ENCODE assay signal across 8 cellular contexts in the genomic region with DNA sequence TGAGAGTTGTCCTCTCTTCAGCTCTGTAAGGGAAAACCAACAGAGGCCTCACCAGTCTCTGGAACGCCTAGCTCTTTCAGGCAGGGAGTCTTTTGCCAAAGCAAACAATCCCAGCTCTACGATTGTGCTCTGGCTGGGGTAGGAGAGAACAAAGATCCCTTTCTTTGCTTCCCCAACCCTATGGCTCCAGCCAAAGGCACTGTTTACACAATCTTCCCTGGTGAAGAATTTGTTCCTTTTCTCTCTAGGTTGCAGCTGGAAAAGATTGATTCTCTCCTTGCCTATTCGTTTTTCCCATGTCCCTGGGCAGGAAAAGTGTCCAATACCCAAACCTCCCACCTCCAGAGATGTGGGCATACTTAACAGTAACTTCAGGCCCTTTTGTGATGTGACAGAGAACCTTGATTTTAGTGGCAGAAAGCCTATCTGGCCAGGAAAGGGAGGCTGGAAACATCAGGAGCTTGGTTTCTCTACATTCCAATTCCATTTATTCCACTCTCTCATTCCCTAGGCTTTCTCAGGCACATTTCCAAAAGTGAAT. TPM values are rescaled to one million over a fixed set of nuclear protein-coding genes. Genes with fewer than 3 reads are reported as not detected.
A peak's percentile ranks its signal among the peaks of the same experiment; 100 is the strongest.
DNase-seq lines count a peak whose midpoint lies in the region; TF ChIP-seq lines count a peak whose summit lies in the region.

No MANE protein-coding gene starts in this region.

- peaks cover 12% of the 10 kb centered on the region for H3K4me1 ChIP-seq in iPS-18a (ENCODE audit: control insufficient read depth, low read depth, low read length)

- no peaks in the 10 kb centered on the region for H3K9me3 ChIP-seq in iPS-18a (ENCODE audit: control insufficient read depth, low read depth, low read length)

- DNase-seq in LoVo (ENCODE audit: low spot score) (peak; percentile 88), astrocyte of the cerebellum (ENCODE audit: low read depth) (peak; percentile 88), T1000 (lab: John Stamatoyannopoulos, UW) (no peak), mesenteric fat pad (ENCODE audit: low spot score) (no peak), glomerular visceral epithelial cell (ENCODE audit: extremely low spot score) (no peak)
- DNase-seq in activated CD4-positive, alpha-beta T cell treated with anti-CD3 and anti-CD28 coated beads for 4 hours, result no peak

- no peaks in the 10 kb centered on the region for H3K36me3 ChIP-seq in iPS-18a (ENCODE audit: control insufficient read depth, low read depth, low read length)

- H3K9ac ChIP-seq in iPS-18a (ENCODE audit: low read length), result peak overlapping the region; percentile 8

- in situ Hi-C loops in astrocyte of the cerebellum (cut with HindIII; ENCODE audit: low sequenced_read_pairs), result loop anchor here (25.0 kb wide), 1 partner anchor 97 kb away; no protein-coding TSS in a partner anchor

- no peak overlapping the region for H3K4me3 ChIP-seq in astrocyte of the cerebellum (ENCODE audit: low read depth, low read length)
- no peak overlapping the region for H3K4me3 ChIP-seq in iPS-18a (ENCODE audit: low read length)
- no peak overlapping the region for H3K4me3 ChIP-seq in skin epidermis

- H3K27me3 ChIP-seq in iPS-18a (ENCODE audit: control insufficient read depth, insufficient read depth, low read length), result no peaks in the 10 kb centered on the region

- TF ChIP-seq CTCF in astrocyte of the cerebellum (IDR thresholded peaks at IDR 0.05; ENCODE audit: low read depth, low read length, missing control alignments), result no peak

- peak overlapping the region; percentile 4 for H3K27ac ChIP-seq in iPS-18a (ENCODE audit: low read length)
- H3K27ac ChIP-seq in skin epidermis, result peak overlapping the region in 20 of 21 experiments; percentile 10 to 86 (median 78)

RNA-seq across cellular contexts. Expression of gene ATP5MC2, which starts 16.8 kb away (rescaled TPM):
- 194 TPM for total RNA-seq in mesenteric fat pad

RNA-seq across cellular contexts. Expression of gene ATF7, which starts 32.9 kb away (rescaled TPM):
- total RNA-seq in mesenteric fat pad, result 44.7 TPM

Comparison
In these comparisons a context has a peak if more than half of its experiments do, and no peak if none do; other contexts are left out.
1. DNase-seq: peak in LoVo (single experiment) and astrocyte of the cerebellum (single experiment); none in T1000 (single experiment), mesenteric fat pad (single experiment), activated CD4-positive, alpha-beta T cell treated with anti-CD3 and anti-CD28 coated beads for 4 hours (0 of 2) and glomerular visceral epithelial cell (single experiment).